Comparison of ENCODE assay signal across 8 cellular contexts in the genomic region with DNA sequence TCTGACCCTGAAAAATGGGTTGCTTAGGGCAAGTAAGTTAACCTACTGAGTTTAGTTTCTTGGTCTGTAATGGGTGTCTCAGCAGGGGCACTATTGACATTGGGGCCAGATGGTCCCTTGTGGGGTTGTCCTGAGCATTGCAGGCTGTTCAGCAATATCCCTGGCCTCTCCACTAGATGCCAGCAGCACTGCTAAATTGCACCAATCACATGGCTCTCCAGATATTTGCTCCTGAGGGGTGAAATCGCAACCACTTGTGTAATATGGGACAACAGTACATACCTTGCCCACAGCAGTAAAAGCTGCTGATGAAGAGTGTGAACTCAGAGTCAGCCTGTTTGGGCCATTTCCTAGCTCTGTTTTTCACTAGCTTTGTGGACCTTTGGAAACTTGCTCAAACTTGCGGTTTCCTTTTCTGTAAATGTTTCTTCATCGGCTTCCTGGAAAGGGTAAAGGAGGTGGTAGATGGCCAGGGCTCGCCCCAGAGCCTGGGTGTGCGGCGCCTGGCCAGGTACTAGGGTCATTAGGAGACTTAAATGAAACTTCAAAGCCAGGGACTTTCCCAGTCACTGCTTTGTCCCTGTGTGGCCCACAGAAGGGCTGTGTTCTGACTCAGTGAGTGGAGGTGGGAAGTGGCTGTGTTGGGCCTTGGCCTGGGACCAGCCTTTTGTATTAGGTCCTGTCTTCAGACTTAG. TPM values are rescaled to one million over a fixed set of nuclear protein-coding genes. Genes with fewer than 3 reads are reported as not detected.
DNase-seq lines count a peak whose midpoint lies in the region; ATAC-seq and TF ChIP-seq lines count a peak whose summit lies in the region.

No MANE protein-coding gene starts in this region.

- H3K4me1 ChIP-seq in heart right ventricle (peaks cover 0 to 28% (median 16%) of the 10 kb centered on the region in 9 donors), skeletal muscle tissue (ENCODE audit: control insufficient read depth in 3 of 3, insufficient read depth in 3 of 3, low read length in 3 of 3) (peaks cover 0 to 7% (median 0%) of the 10 kb centered on the region in 3 donors)

- no peaks in the 10 kb centered on the region for H3K9me3 Mint-ChIP-seq in activated naive CD8-positive, alpha-beta T cell treated with anti-CD3 and anti-CD28 coated beads for 36 hours

- H3K36me3 ChIP-seq in heart right ventricle (peaks cover 0 to 71% (median 0%) of the 10 kb centered on the region in 9 donors), skeletal muscle tissue (ENCODE audit: control insufficient read depth in 3 of 3, insufficient read depth in 3 of 3, low read length in 3 of 3) (no peaks in the 10 kb centered on the region)

- H3K4me3 ChIP-seq in GM12875 (ENCODE audit: low read depth, low read length) (no peak overlapping the region), heart right ventricle (no peak overlapping the region), skeletal muscle tissue (ENCODE audit: low read length in 3 of 3) (no peak overlapping the region)

- peak overlapping the region; percentile 83 for H3K27ac Mint-ChIP-seq in activated naive CD8-positive, alpha-beta T cell treated with anti-CD3 and anti-CD28 coated beads for 36 hours

- DNase-seq in AG08396 (ENCODE audit: low spot score) (peak; percentile 76), NCI-H524 (lab: John Stamatoyannopoulos, UW) (peak; percentile 60 to 88), heart right ventricle (peak in 1 of 2 donors; percentile 43), NCI-H128 (lab: John Stamatoyannopoulos, UW; ENCODE audit: unreplicated experiment) (no peak)
- DNase-seq in activated naive CD8-positive, alpha-beta T cell treated with anti-CD3 and anti-CD28 coated beads for 36 hours: peak; percentile 46

- H3K4me3 Mint-ChIP-seq in activated naive CD8-positive, alpha-beta T cell treated with anti-CD3 and anti-CD28 coated beads for 36 hours: no peak overlapping the region

- WGBS in heart right ventricle, 2 donors: 52 to 58% methylated on average over 6 of the region's 6 CpGs

- no peaks in the 10 kb centered on the region for H3K36me3 Mint-ChIP-seq in activated naive CD8-positive, alpha-beta T cell treated with anti-CD3 and anti-CD28 coated beads for 36 hours

- H3K4me1 Mint-ChIP-seq in activated naive CD8-positive, alpha-beta T cell treated with anti-CD3 and anti-CD28 coated beads for 36 hours: peaks cover 12% of the 10 kb centered on the region

- TF ChIP-seq CTCF in GM12875 (IDR thresholded peaks at IDR 0.05; ENCODE audit: borderline replicate concordance, insufficient read depth, low read depth, low read length) (peak; percentile 42; the same call in 1 of the 2 replicates), heart right ventricle (IDR thresholded peaks at IDR 0.05) (peak in 8 of 9 donors; percentile 23 to 63 (median 50))

- H3K9me3 ChIP-seq in heart right ventricle: no peaks in the 10 kb centered on the region
- H3K9me3 ChIP-seq in skeletal muscle tissue (ENCODE audit: control insufficient read depth in 3 of 3, low read length in 3 of 3): no peaks in the 10 kb centered on the region

- intact Hi-C loops in heart right ventricle (cut with DNase I): loop anchor here in 5 of 10 donors (5.0 to 10.0 kb wide), 3 partner anchors 101 to 171 kb away; no protein-coding TSS in a partner anchor

- H3K27ac ChIP-seq in heart right ventricle (peak overlapping the region in 9 of 10 donors; percentile 3 to 87 (median 35)), skeletal muscle tissue (ENCODE audit: low read depth, low read length) (peak overlapping the region; percentile 62)

- peak; percentile 75 for ATAC-seq in HG02763 (IDR thresholded peaks at IDR 0.05; ENCODE audit: unreplicated experiment)
- peak; percentile 71 to 90 (median 85) for ATAC-seq in heart right ventricle

- no peaks in the 10 kb centered on the region for H3K27me3 Mint-ChIP-seq in activated naive CD8-positive, alpha-beta T cell treated with anti-CD3 and anti-CD28 coated beads for 36 hours

- H3K27me3 ChIP-seq in heart right ventricle (peaks cover 0 to 42% (median 27%) of the 10 kb centered on the region in 7 donors), skeletal muscle tissue (ENCODE audit: control insufficient read depth in 3 of 3, insufficient read depth in 3 of 3, low read length in 3 of 3) (peaks cover 28 to 48% (median 32%) of the 10 kb centered on the region in 3 donors)

- peak overlapping the region in 1 of 3 donors; percentile 25 for H3K9ac ChIP-seq in skeletal muscle tissue (ENCODE audit: low read depth in 1 of 3, low read length in 3 of 3)

RNA-seq across cellular contexts. Expression of gene NCF4, which starts 13.0 kb away (rescaled TPM):
- 1 to 10 TPM; 2.3 to 2.5 TPM for total RNA-seq in activated naive CD8-positive, alpha-beta T cell treated with anti-CD3 and anti-CD28 coated beads for 36 hours
- total RNA-seq in heart right ventricle (10 to 100 TPM in 2 of 10 donors, 1 to 10 TPM in 8; 1.1 to 18.9 (median 2.7) TPM), skeletal muscle tissue (6.8 TPM)
- 10 to 100 TPM in 1 of 2 donors, 1 to 10 TPM in 1; 4.6 to 10.5 TPM for polyA plus RNA-seq in heart right ventricle

RNA-seq across cellular contexts. Expression of gene CSF2RB, which starts 39.7 kb away (rescaled TPM):
- total RNA-seq in activated naive CD8-positive, alpha-beta T cell treated with anti-CD3 and anti-CD28 coated beads for 36 hours: under 1 TPM; 0.14 to 0.31 TPM
- 10 to 100 TPM in 1 of 10 donors, 1 to 10 TPM in 9; 1.4 to 20.8 (median 1.8) TPM for total RNA-seq in heart right ventricle
- polyA plus RNA-seq in heart right ventricle: 1 to 10 TPM in 1 of 2 donors, under 1 TPM in 1; 0.81 to 1.5 TPM
- 2.6 TPM for total RNA-seq in skeletal muscle tissue

RNA-seq across cellular contexts. Expression of gene PVALB, which starts 56.9 kb away (rescaled TPM):
- total RNA-seq in activated naive CD8-positive, alpha-beta T cell treated with anti-CD3 and anti-CD28 coated beads for 36 hours: not detected
- total RNA-seq in heart right ventricle (not detected), skeletal muscle tissue (2.1 TPM)
- polyA plus RNA-seq in heart right ventricle: not detected
